Comparison of ENCODE assay signal across 19 cellular contexts in the genomic region with DNA sequence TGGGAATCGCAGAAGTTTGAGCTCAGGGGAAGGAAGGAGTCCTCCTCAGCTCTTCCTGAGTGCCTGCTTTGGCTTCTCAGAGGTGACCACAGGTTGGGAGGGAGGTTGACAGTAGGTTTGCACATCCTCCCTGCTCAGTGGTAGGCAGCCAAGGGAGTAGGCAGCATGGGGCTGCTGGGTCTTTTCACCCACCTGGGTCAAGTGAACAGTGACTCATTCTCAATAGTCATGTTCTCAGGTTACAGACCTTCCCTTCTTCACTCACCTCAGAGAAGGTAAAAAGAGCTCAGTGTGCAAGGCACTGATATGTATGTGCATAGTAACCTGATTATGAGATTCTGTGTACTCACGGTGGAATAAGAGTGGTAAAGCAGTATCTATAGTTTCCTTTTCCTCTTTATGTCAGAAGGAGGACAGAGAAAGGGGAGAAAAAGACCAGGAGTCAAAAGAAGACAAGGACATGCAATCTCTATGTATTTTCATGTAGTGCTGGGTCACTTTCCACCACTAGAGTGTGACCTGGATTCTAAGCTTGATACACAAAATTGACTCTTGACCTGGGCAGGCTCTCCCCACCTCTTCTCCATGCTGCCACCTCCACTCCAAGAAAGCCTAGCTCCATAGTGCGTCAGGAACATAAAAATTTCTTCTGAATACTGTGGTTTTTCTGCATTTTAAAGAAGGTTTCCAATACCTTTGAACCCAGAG. TPM values are rescaled to one million over a fixed set of nuclear protein-coding genes. Genes with fewer than 3 reads are reported as not detected.
DNase-seq lines count a peak whose midpoint lies in the region; ATAC-seq, FAIRE-seq and TF ChIP-seq lines count a peak whose summit lies in the region.
"Had no signal": no experiment of that assay in that cellular context is flagged by ENCODE, and none has a peak within 500 bp of the region (broad histone marks: within the 10 kb centered on the region; RNA-seq: fewer than 3 reads in every experiment).

No MANE protein-coding gene starts in this region.

- TF ChIP-seq CTCF in epithelial cell of esophagus (IDR thresholded peaks at IDR 0.05; ENCODE audit: insufficient read depth, low read depth, low read length, missing control alignments) = no peak
- no peak for TF ChIP-seq CTCF in pancreas (IDR thresholded peaks at IDR 0.05)

- POLR2A ChIA-PET in activated naive CD8-positive, alpha-beta T cell treated with anti-CD3 and anti-CD28 coated beads, Interleukin-2, amount 10 ng/mL, durations not matched to agents 7 days and 5 days (lab: Charles Lee) = no interaction called here

- H3K36me3 Mint-ChIP-seq in activated naive CD8-positive, alpha-beta T cell treated with anti-CD3 and anti-CD28 coated beads, Interleukin-2, amount 10 ng/mL, durations not matched to agents 7 days and 5 days = no peaks in the 10 kb centered on the region
- H3K36me3 Mint-ChIP-seq in activated naive CD8-positive, alpha-beta T cell treated with anti-CD3 and anti-CD28 coated beads for 36 hours = no peaks in the 10 kb centered on the region
- H3K36me3 Mint-ChIP-seq in stimulated activated memory B cell treated with anti-CD40 and anti-IgM and Interleukin-4, amounts not matched to agents 10 μg/mL and 1 μg/mL and 100 μg/mL, for 72 hours = no peaks in the 10 kb centered on the region
- H3K36me3 Mint-ChIP-seq in activated T-helper 2 cell treated with anti-CD3 and anti-CD28 coated beads, Interferon-gamma antibody, Interleukin-2, Interleukin-4, amounts not matched to agents 10 μg/mL and 5 μg/mL and 100 μg/mL, durations not matched to agents 14 hours and 24 hours and 36 hours (ENCODE audit: low read depth) = no peaks in the 10 kb centered on the region

- ATAC-seq in activated naive CD8-positive, alpha-beta T cell treated with anti-CD3 and anti-CD28 coated beads, Interleukin-2, amount 10 ng/mL, durations not matched to agents 7 days and 5 days (ENCODE audit: low read depth) = peak; percentile 39
- peak; percentile 27 for ATAC-seq in stimulated activated memory B cell treated with anti-CD40 and anti-IgM and Interleukin-4, amounts not matched to agents 10 μg/mL and 1 μg/mL and 100 μg/mL, for 72 hours
- ATAC-seq in HG03045 (IDR thresholded peaks at IDR 0.05; ENCODE audit: unreplicated experiment) (no peak), pancreas (no peak)
- ATAC-seq: activated CD4-positive, CD25-positive, alpha-beta regulatory T cell treated with anti-CD3 and anti-CD28 coated beads, Interleukin-2, amount 50 U/mL, for 24 hours; esophagus mucosa had no signal

- H3K27me3 Mint-ChIP-seq in activated naive CD8-positive, alpha-beta T cell treated with anti-CD3 and anti-CD28 coated beads, Interleukin-2, amount 10 ng/mL, durations not matched to agents 7 days and 5 days = peaks cover 3% of the 10 kb centered on the region
- no peaks in the 10 kb centered on the region for H3K27me3 Mint-ChIP-seq in activated naive CD8-positive, alpha-beta T cell treated with anti-CD3 and anti-CD28 coated beads for 36 hours
- H3K27me3 Mint-ChIP-seq in stimulated activated memory B cell treated with anti-CD40 and anti-IgM and Interleukin-4, amounts not matched to agents 10 μg/mL and 1 μg/mL and 100 μg/mL, for 72 hours = peaks cover 19% of the 10 kb centered on the region
- H3K27me3 Mint-ChIP-seq in activated T-helper 2 cell treated with anti-CD3 and anti-CD28 coated beads, Interferon-gamma antibody, Interleukin-2, Interleukin-4, amounts not matched to agents 10 μg/mL and 5 μg/mL and 100 μg/mL, durations not matched to agents 14 hours and 24 hours and 36 hours (ENCODE audit: low read depth) = no peaks in the 10 kb centered on the region

- no peak for FAIRE-seq in pancreas (lab: Jason Lieb, UNC)
- FAIRE-seq: kidney had no signal

- WGBS in pancreas, 2 donors = 61 to 73% methylated on average over 3 of the region's 3 CpGs

- no peaks in the 10 kb centered on the region for H3K36me3 ChIP-seq in pancreas
- H3K36me3 ChIP-seq: sigmoid colon had no signal

- H3K4me3 ChIP-seq in epithelial cell of esophagus (ENCODE audit: low read length) (no peak overlapping the region), pancreas (no peak overlapping the region)
- H3K4me3 ChIP-seq: sigmoid colon had no signal

- no peak overlapping the region for H3K27ac Mint-ChIP-seq in activated naive CD8-positive, alpha-beta T cell treated with anti-CD3 and anti-CD28 coated beads, Interleukin-2, amount 10 ng/mL, durations not matched to agents 7 days and 5 days
- H3K27ac Mint-ChIP-seq in activated naive CD8-positive, alpha-beta T cell treated with anti-CD3 and anti-CD28 coated beads for 36 hours = no peak overlapping the region
- no peak overlapping the region for H3K27ac Mint-ChIP-seq in stimulated activated memory B cell treated with anti-CD40 and anti-IgM and Interleukin-4, amounts not matched to agents 10 μg/mL and 1 μg/mL and 100 μg/mL, for 72 hours
- H3K27ac Mint-ChIP-seq in activated T-helper 2 cell treated with anti-CD3 and anti-CD28 coated beads, Interferon-gamma antibody, Interleukin-2, Interleukin-4, amounts not matched to agents 10 μg/mL and 5 μg/mL and 100 μg/mL, durations not matched to agents 14 hours and 24 hours and 36 hours = no peak overlapping the region

- H3K4me1 ChIP-seq in pancreas = no peaks in the 10 kb centered on the region

- H3K27ac ChIP-seq in pancreas = no peak overlapping the region
- H3K27ac ChIP-seq: sigmoid colon had no signal

- H3K9me3 Mint-ChIP-seq in activated naive CD8-positive, alpha-beta T cell treated with anti-CD3 and anti-CD28 coated beads, Interleukin-2, amount 10 ng/mL, durations not matched to agents 7 days and 5 days = no peaks in the 10 kb centered on the region
- no peaks in the 10 kb centered on the region for H3K9me3 Mint-ChIP-seq in activated naive CD8-positive, alpha-beta T cell treated with anti-CD3 and anti-CD28 coated beads for 36 hours
- H3K9me3 Mint-ChIP-seq in stimulated activated memory B cell treated with anti-CD40 and anti-IgM and Interleukin-4, amounts not matched to agents 10 μg/mL and 1 μg/mL and 100 μg/mL, for 72 hours = no peaks in the 10 kb centered on the region
- no peaks in the 10 kb centered on the region for H3K9me3 Mint-ChIP-seq in activated T-helper 2 cell treated with anti-CD3 and anti-CD28 coated beads, Interferon-gamma antibody, Interleukin-2, Interleukin-4, amounts not matched to agents 10 μg/mL and 5 μg/mL and 100 μg/mL, durations not matched to agents 14 hours and 24 hours and 36 hours

- H3K27me3 ChIP-seq in pancreas = no peaks in the 10 kb centered on the region
- H3K27me3 ChIP-seq: sigmoid colon had no signal

- no peak for DNase-seq in activated naive CD8-positive, alpha-beta T cell treated with anti-CD3 and anti-CD28 coated beads, Interleukin-2, amount 10 ng/mL, durations not matched to agents 7 days and 5 days
- DNase-seq in activated naive CD8-positive, alpha-beta T cell treated with anti-CD3 and anti-CD28 coated beads for 36 hours = no peak
- DNase-seq in OCI-M1 (lab: John Stamatoyannopoulos, UW) (peak; percentile 22), epithelial cell of esophagus (ENCODE audit: low read depth) (peak; percentile 32), pancreas (no peak)
- DNase-seq in activated T-helper 2 cell treated with anti-CD3 and anti-CD28 coated beads, Interferon-gamma antibody, Interleukin-2, Interleukin-4, amounts not matched to agents 10 μg/mL and 5 μg/mL and 100 μg/mL, durations not matched to agents 14 hours and 24 hours and 36 hours (ENCODE audit: low spot score) = no peak
- DNase-seq: activated CD8-positive, alpha-beta memory T cell treated with anti-CD3 and anti-CD28 coated beads, Interleukin-2, amount 50 U/mL, for 4 hours; activated naive CD4-positive, alpha-beta T cell treated with anti-CD3 and anti-CD28 coated beads, Interleukin-2, amount 50 U/mL, for 16 hours; GDM1; head of caudate nucleus; Kasumi-1; kidney; NCI-H1417 treated with DMSO at 0.1 percent for 48 hours; sigmoid colon; stimulated activated CD4-positive, alpha-beta T cell treated with anti-CD3 and anti-CD28 coated beads, Interleukin-2, amount 100 ng/mL, for 24 hours had no signal

- H3K9me3 ChIP-seq in pancreas = no peaks in the 10 kb centered on the region
- H3K9me3 ChIP-seq: sigmoid colon had no signal

- H3K4me3 Mint-ChIP-seq in activated naive CD8-positive, alpha-beta T cell treated with anti-CD3 and anti-CD28 coated beads, Interleukin-2, amount 10 ng/mL, durations not matched to agents 7 days and 5 days = no peak overlapping the region
- no peak overlapping the region for H3K4me3 Mint-ChIP-seq in activated naive CD8-positive, alpha-beta T cell treated with anti-CD3 and anti-CD28 coated beads for 36 hours
- H3K4me3 Mint-ChIP-seq in stimulated activated memory B cell treated with anti-CD40 and anti-IgM and Interleukin-4, amounts not matched to agents 10 μg/mL and 1 μg/mL and 100 μg/mL, for 72 hours = no peak overlapping the region
- no peak overlapping the region for H3K4me3 Mint-ChIP-seq in activated T-helper 2 cell treated with anti-CD3 and anti-CD28 coated beads, Interferon-gamma antibody, Interleukin-2, Interleukin-4, amounts not matched to agents 10 μg/mL and 5 μg/mL and 100 μg/mL, durations not matched to agents 14 hours and 24 hours and 36 hours (ENCODE audit: low read depth)

- intact Hi-C loops in activated T-helper 2 cell treated with anti-CD3 and anti-CD28 coated beads, Interferon-gamma antibody, Interleukin-2, Interleukin-4, amounts not matched to agents 10 μg/mL and 5 μg/mL and 100 μg/mL, durations not matched to agents 14 hours and 24 hours and 36 hours (cut with micrococcal nuclease) = no loop called here
- intact Hi-C loops in pancreas (cut with DNase I) = no loop called here

- H3K4me1 Mint-ChIP-seq in activated naive CD8-positive, alpha-beta T cell treated with anti-CD3 and anti-CD28 coated beads, Interleukin-2, amount 10 ng/mL, durations not matched to agents 7 days and 5 days = peaks cover 7% of the 10 kb centered on the region
- H3K4me1 Mint-ChIP-seq in activated naive CD8-positive, alpha-beta T cell treated with anti-CD3 and anti-CD28 coated beads for 36 hours = peaks cover 22% of the 10 kb centered on the region
- H3K4me1 Mint-ChIP-seq in stimulated activated memory B cell treated with anti-CD40 and anti-IgM and Interleukin-4, amounts not matched to agents 10 μg/mL and 1 μg/mL and 100 μg/mL, for 72 hours = no peaks in the 10 kb centered on the region
- H3K4me1 Mint-ChIP-seq in activated T-helper 2 cell treated with anti-CD3 and anti-CD28 coated beads, Interferon-gamma antibody, Interleukin-2, Interleukin-4, amounts not matched to agents 10 μg/mL and 5 μg/mL and 100 μg/mL, durations not matched to agents 14 hours and 24 hours and 36 hours (ENCODE audit: low read depth) = peaks cover 9% of the 10 kb centered on the region

RNA-seq across cellular contexts. Expression of gene ASNSD1, which starts 36.5 kb away (rescaled TPM):
- total RNA-seq in activated naive CD8-positive, alpha-beta T cell treated with anti-CD3 and anti-CD28 coated beads, Interleukin-2, amount 10 ng/mL, durations not matched to agents 7 days and 5 days = 10 to 100 TPM; 37.0 to 39.8 TPM
- total RNA-seq in activated naive CD8-positive, alpha-beta T cell treated with anti-CD3 and anti-CD28 coated beads for 36 hours = 10 to 100 TPM; 56.3 to 57.0 TPM
- 52.0 and 52.7 TPM in 2 replicates for total RNA-seq in activated T-helper 2 cell treated with anti-CD3 and anti-CD28 coated beads, Interferon-gamma antibody, Interleukin-2, Interleukin-4, amounts not matched to agents 10 μg/mL and 5 μg/mL and 100 μg/mL, durations not matched to agents 14 hours and 24 hours and 36 hours
- 10 to 100 TPM; 12.6 to 16.2 (median 15.5) TPM for total RNA-seq in pancreas
- polyA plus RNA-seq in pancreas = 10 to 100 TPM; 14.0 to 22.8 TPM

RNA-seq across cellular contexts. Expression of gene SLC40A1, which starts 44.2 kb away (rescaled TPM):
- 1 to 10 TPM; 4.1 to 4.6 TPM for total RNA-seq in activated naive CD8-positive, alpha-beta T cell treated with anti-CD3 and anti-CD28 coated beads, Interleukin-2, amount 10 ng/mL, durations not matched to agents 7 days and 5 days
- 1 to 10 TPM; 3.0 to 3.5 TPM for total RNA-seq in activated naive CD8-positive, alpha-beta T cell treated with anti-CD3 and anti-CD28 coated beads for 36 hours
- 1.8 and 2.4 TPM in 2 replicates for total RNA-seq in activated T-helper 2 cell treated with anti-CD3 and anti-CD28 coated beads, Interferon-gamma antibody, Interleukin-2, Interleukin-4, amounts not matched to agents 10 μg/mL and 5 μg/mL and 100 μg/mL, durations not matched to agents 14 hours and 24 hours and 36 hours
- 10 to 100 TPM; 31.4 to 65.8 (median 43.2) TPM for total RNA-seq in pancreas
- polyA plus RNA-seq in pancreas = 10 to 100 TPM; 14.0 to 26.8 TPM

RNA-seq across cellular contexts. Expression of gene ANKAR, which starts 49.7 kb away (rescaled TPM):
- 1 to 10 TPM; 8.8 to 9.2 TPM for total RNA-seq in activated naive CD8-positive, alpha-beta T cell treated with anti-CD3 and anti-CD28 coated beads, Interleukin-2, amount 10 ng/mL, durations not matched to agents 7 days and 5 days
- total RNA-seq in activated naive CD8-positive, alpha-beta T cell treated with anti-CD3 and anti-CD28 coated beads for 36 hours = 1 to 10 TPM; 2.4 TPM
- total RNA-seq in activated T-helper 2 cell treated with anti-CD3 and anti-CD28 coated beads, Interferon-gamma antibody, Interleukin-2, Interleukin-4, amounts not matched to agents 10 μg/mL and 5 μg/mL and 100 μg/mL, durations not matched to agents 14 hours and 24 hours and 36 hours = 4.0 and 4.1 TPM in 2 replicates
- 1 to 10 TPM; 4.0 to 8.9 (median 6.3) TPM for total RNA-seq in pancreas
- polyA plus RNA-seq in pancreas = 1 to 10 TPM; 3.1 to 4.7 TPM

Comparison
In these comparisons a context has a peak if more than half of its experiments do, and no peak if none do; other contexts are left out.
1. ATAC-seq: peak in activated naive CD8-positive, alpha-beta T cell treated with anti-CD3 and anti-CD28 coated beads, Interleukin-2, amount 10 ng/mL, durations not matched to agents 7 days and 5 days (single experiment) and stimulated activated memory B cell treated with anti-CD40 and anti-IgM and Interleukin-4, amounts not matched to agents 10 μg/mL and 1 μg/mL and 100 μg/mL, for 72 hours (single experiment); none in HG03045 (single experiment) and pancreas (0 of 4).
2. DNase-seq: peak in OCI-M1 (single experiment) and epithelial cell of esophagus (single experiment); none in activated naive CD8-positive, alpha-beta T cell treated with anti-CD3 and anti-CD28 coated beads, Interleukin-2, amount 10 ng/mL, durations not matched to agents 7 days and 5 days (single experiment), activated naive CD8-positive, alpha-beta T cell treated with anti-CD3 and anti-CD28 coated beads for 36 hours (single experiment), activated T-helper 2 cell treated with anti-CD3 and anti-CD28 coated beads, Interferon-gamma antibody, Interleukin-2, Interleukin-4, amounts not matched to agents 10 μg/mL and 5 μg/mL and 100 μg/mL, durations not matched to agents 14 hours and 24 hours and 36 hours (single experiment) and pancreas (0 of 6).